ENCODE assay signal across 9 cellular contexts in the genomic region with DNA sequence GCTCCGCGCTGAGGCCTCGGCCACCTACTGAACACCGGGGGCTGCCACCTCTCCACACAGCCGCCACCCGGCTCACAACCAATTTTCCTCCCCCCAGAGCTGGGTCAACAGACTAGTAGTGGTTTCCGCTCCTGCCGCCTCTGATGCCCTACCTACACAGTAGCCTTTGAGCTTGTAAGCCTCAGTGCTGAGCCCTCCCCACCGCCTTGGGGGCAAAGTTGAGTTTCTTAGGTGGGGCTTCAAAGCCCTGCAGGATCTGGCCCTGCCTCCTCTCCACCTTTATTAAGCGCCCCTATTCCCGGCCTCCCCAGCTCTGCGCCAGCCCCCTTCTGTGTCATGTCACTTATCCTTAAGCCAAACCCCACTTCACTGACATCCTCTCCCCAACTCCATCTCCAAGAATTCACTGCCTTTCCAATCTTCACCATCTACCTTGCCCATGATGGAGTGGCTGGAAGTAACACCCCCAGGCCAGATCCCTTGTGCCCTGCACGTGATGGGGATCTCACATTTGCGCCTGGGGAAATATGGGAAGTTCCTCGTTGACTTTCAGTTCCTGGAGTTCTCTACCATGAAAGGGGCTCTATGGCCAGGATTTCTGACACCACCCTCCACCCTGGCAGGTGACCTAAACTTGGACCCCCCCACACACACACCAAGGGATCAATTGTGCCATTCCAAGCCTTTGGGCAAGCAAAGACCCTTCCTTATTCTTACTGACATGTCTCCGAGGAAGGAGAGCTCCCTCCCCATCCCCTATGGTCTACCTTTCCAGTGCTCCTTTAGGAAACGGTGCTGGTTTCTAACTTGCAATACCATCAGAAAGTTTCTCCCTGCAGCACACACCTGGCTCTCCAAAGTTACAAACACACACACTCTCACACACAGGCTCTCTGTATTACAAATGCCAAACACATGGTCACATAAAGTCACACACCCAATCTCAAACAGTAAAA. TPM values are rescaled to one million over a fixed set of nuclear protein-coding genes. Genes with fewer than 3 reads are reported as not detected.
DNase-seq lines count a peak whose midpoint lies in the region; ATAC-seq, FAIRE-seq and TF ChIP-seq lines count a peak whose summit lies in the region.
"Had no signal": no experiment of that assay in that cellular context is flagged by ENCODE, and none has a peak within 500 bp of the region (broad histone marks: within the 10 kb centered on the region; RNA-seq: fewer than 3 reads in every experiment).

No MANE protein-coding gene starts in this region.

- H3K27me3 ChIP-seq in HepG2 (ENCODE audit: control insufficient read depth in 1 of 2, insufficient read depth in 2 of 2, low read length in 2 of 2), result peaks cover 14 to 70% of the 10 kb centered on the region in 2 experiments
- no peaks in the 10 kb centered on the region for H3K27me3 ChIP-seq in right lobe of liver
- peaks cover 3 to 23% of the 10 kb centered on the region in 2 donors for H3K27me3 ChIP-seq in small intestine (ENCODE audit: control insufficient read depth in 2 of 2, insufficient read depth in 2 of 2, low read length in 2 of 2)

- peaks cover 4% of the 10 kb centered on the region; the same call in 1 of the 2 replicates for H4K20me1 ChIP-seq in HepG2 (ENCODE audit: insufficient read depth, low read length)

- H3K4me1 ChIP-seq in HepG2 (ENCODE audit: insufficient read depth, low read length) (peaks cover 28% of the 10 kb centered on the region; the same call in 1 of the 2 replicates), right lobe of liver (peaks cover 0 to 39% (median 13%) of the 10 kb centered on the region in 4 donors), small intestine (ENCODE audit: control insufficient read depth in 2 of 2, insufficient read depth in 1 of 2, low read depth in 1 of 2, low read length in 1 of 2) (peaks cover 5 to 8% of the 10 kb centered on the region in 2 donors)

- no peak overlapping the region for H2AFZ ChIP-seq in HepG2 (ENCODE audit: low read length)

- TF ChIP-seq RAD21 in HepG2 (CRISPR knock-in tag; IDR thresholded peaks at IDR 0.05), result no peak

- no peak for TF ChIP-seq CTCF in HepG2 (CRISPR knock-in tag; IDR thresholded peaks at IDR 0.05)
- no peak for TF ChIP-seq CTCF in right lobe of liver (IDR thresholded peaks at IDR 0.05)

- 35% methylated on average over 10 of the region's 17 CpGs for WGBS in HepG2 (ENCODE audit: low lambda C conversion rate)
- 26% methylated on average over 12 of the region's 17 CpGs for WGBS in right lobe of liver (ENCODE audit: insufficient coverage, low coverage, low lambda C conversion rate, missing lambda C conversion rate)
- 10 to 22% (median 19%) methylated on average over 17 of the region's 17 CpGs for WGBS in small intestine, 3 donors

- no peak overlapping the region for H3K27ac ChIP-seq in HepG2 (ENCODE audit: extremely low read length, insufficient read depth, low read length)
- H3K27ac ChIP-seq in right lobe of liver, result peak overlapping the region in 1 of 3 donors; percentile 70
- H3K27ac ChIP-seq in SK-N-MC, result no peak overlapping the region
- H3K27ac ChIP-seq in small intestine (ENCODE audit: low read depth in 1 of 2, low read length in 1 of 2), result no peak overlapping the region

- peak overlapping the region; percentile 34; the same call in 1 of the 2 replicates for H3K4me2 ChIP-seq in HepG2 (ENCODE audit: low read depth, low read length)

- in situ Hi-C loops in HepG2 (cut with HindIII; ENCODE audit: extremely low pct_ligation_motif_present, low pct_unique_long_range_greater_than_20kb), result loop anchor here (5.0 kb wide), 1 partner anchor 40 kb away; no protein-coding TSS in a partner anchor

- H3K79me2 ChIP-seq in HepG2 (ENCODE audit: insufficient read depth, low read length), result no peaks in the 10 kb centered on the region

- H3K9ac ChIP-seq in HepG2 (ENCODE audit: insufficient read depth, low read depth, low read length), result no peak overlapping the region
- no peak overlapping the region for H3K9ac ChIP-seq in SK-N-MC (ENCODE audit: insufficient read length)

- BruUV-seq in HepG2 (replicated peaks; lab: Mats Ljungman, UMichigan), result no TSS peak

- POLR2A ChIA-PET in HepG2 (lab: Yijun Ruan, JAX), result interaction anchor here (1.0 kb wide), 1 partner anchor 188 kb away, joined by 3 read pairs; no protein-coding TSS in a partner anchor

- TF ChIP-seq EP300 in HepG2 (IDR thresholded peaks at IDR 0.05; ENCODE audit: low read depth in 2 of 2, low read length in 2 of 2), result no peak
- no peak for TF ChIP-seq EP300 in HepG2 (CRISPR knock-in tag; IDR thresholded peaks at IDR 0.05; ENCODE audit: borderline replicate concordance)

- CTCF ChIA-PET in HepG2 (lab: Yijun Ruan, JAX; ENCODE audit: low intra/inter-chr PET ratio, low total read pairs), result interaction anchor here (1.1 to 3.9 kb wide), 6 partner anchors 10 to 188 kb away, joined by 3 to 42 read pairs (median 10); no protein-coding TSS in a partner anchor

- DNase-seq in HepG2 (ENCODE audit: low spot score) (no peak), right lobe of liver (no peak), SK-N-MC (ENCODE audit: low read depth, low spot score) (no peak), medulla oblongata (ENCODE audit: extremely low spot score) (peak; percentile 30), epidermal melanocyte (ENCODE audit: insufficient read length, low spot score) (no peak), small intestine (no peak)

- FAIRE-seq in HepG2 (lab: Jason Lieb, UNC) (no peak), small intestine (lab: Jason Lieb, UNC) (no peak)

- H3K36me3 ChIP-seq in HepG2 (replicated peaks in 1 of 2; ENCODE audit: control insufficient read depth in 1 of 2, insufficient read depth in 2 of 2, low read length in 2 of 2) (no peaks in the 10 kb centered on the region), right lobe of liver (no peaks in the 10 kb centered on the region), SK-N-MC (ENCODE audit: insufficient read depth, low read length) (no peaks in the 10 kb centered on the region), small intestine (ENCODE audit: control insufficient read depth in 2 of 2, insufficient read depth in 2 of 2, low read length in 2 of 2) (no peaks in the 10 kb centered on the region)

- TF ChIP-seq POLR2A in HepG2 (IDR thresholded peaks at IDR 0.05; ENCODE audit: insufficient read depth in 1 of 2, low read depth in 2 of 2, low read length in 2 of 2), result no peak
- no peak for TF ChIP-seq POLR2A in right lobe of liver (IDR thresholded peaks at IDR 0.05)

- ATAC-seq in HepG2, result no peak; the same call in 2 of the 3 replicates
- no peak for ATAC-seq in right lobe of liver
- no peak for ATAC-seq in HG03460 (IDR thresholded peaks at IDR 0.05; ENCODE audit: unreplicated experiment)
- ATAC-seq in HG02981 (IDR thresholded peaks at IDR 0.05; ENCODE audit: unreplicated experiment), result no peak

- intact Hi-C loops in HepG2 (cut with micrococcal nuclease; ENCODE audit: unreplicated experiment), result loop anchor here (1.0 to 5.0 kb wide), 3 partner anchors 44 to 155 kb away; no protein-coding TSS in a partner anchor
- intact Hi-C loops in right lobe of liver (cut with DNase I), result loop anchor here in 1 of 2 donors (2.0 kb wide), 1 partner anchor 45 kb away; no protein-coding TSS in a partner anchor

- H3K9me3 ChIP-seq in HepG2 (ENCODE audit: low read length) (no peaks in the 10 kb centered on the region), right lobe of liver (no peaks in the 10 kb centered on the region), SK-N-MC (ENCODE audit: low read depth, low read length) (no peaks in the 10 kb centered on the region), small intestine (ENCODE audit: control insufficient read depth, low read depth) (no peaks in the 10 kb centered on the region)

- H3K4me3 ChIP-seq in HepG2 (replicated peaks in 1 of 3; ENCODE audit: insufficient read depth in 1 of 3, low read depth in 2 of 3, low read length in 3 of 3) (no peak overlapping the region), right lobe of liver (no peak overlapping the region), SK-N-MC (peak overlapping the region; percentile 73; the same call in 1 of the 2 replicates), small intestine (ENCODE audit: low read depth in 1 of 2, low read length in 2 of 2) (peak overlapping the region in 1 of 2 donors; percentile 47)

RNA-seq across cellular contexts. Expression of gene CNTFR, which starts 2.7 kb away (rescaled TPM):
- total RNA-seq in HepG2 (2016; rRNA removed; fragmentation: Illumina TruSeq; extraction: Trizol), result not detected in 2 replicates
- not detected in 2 replicates for total RNA-seq in HepG2 (2016; cell fraction: cytosol; rRNA removed; fragmentation: Illumina TruSeq; extraction: Trizol; ENCODE audit: low read depth)
- not detected in 2 replicates for total RNA-seq in HepG2 (2016; cell fraction: insoluble cytoplasmic fraction; rRNA removed; fragmentation: Illumina TruSeq; extraction: Trizol)
- not detected in 2 replicates for total RNA-seq in HepG2 (2016; cell fraction: membrane; rRNA removed; fragmentation: Illumina TruSeq; extraction: Trizol)
- total RNA-seq in HepG2 (2016; cell fraction: nucleus; rRNA removed; fragmentation: Illumina TruSeq; extraction: Trizol), result not detected in 2 replicates
- polyA plus RNA-seq in HepG2 (2011; rRNA removed), result not detected in 2 replicates
- not detected in 2 replicates for polyA plus RNA-seq in HepG2 (2011; cell fraction: cytosol; rRNA removed)
- not detected in 2 replicates for polyA plus RNA-seq in HepG2 (2011; cell fraction: nucleus; rRNA removed)
- not detected in 2 replicates for polyA plus RNA-seq in HepG2 (2012)
- not detected in 2 replicates for polyA plus RNA-seq in HepG2 (2016; cell fraction: cytosol; fragmentation: Illumina TruSeq; extraction: Trizol; ENCODE audit: low read depth)
- not detected in 2 replicates for polyA plus RNA-seq in HepG2 (2016; cell fraction: insoluble cytoplasmic fraction; fragmentation: Illumina TruSeq; extraction: Trizol; ENCODE audit: low read depth)
- not detected in 2 replicates for polyA plus RNA-seq in HepG2 (2016; cell fraction: membrane; fragmentation: Illumina TruSeq; extraction: Trizol; ENCODE audit: low read depth)
- not detected in 2 replicates for polyA plus RNA-seq in HepG2 (2016; cell fraction: nucleus; fragmentation: Illumina TruSeq; extraction: Trizol; ENCODE audit: insufficient read depth, low read depth)
- 0.34 TPM in 1 of 2 replicates, not detected in the other for polyA minus RNA-seq in HepG2 (2011; rRNA and poly(A)+ RNA removed; ENCODE audit: low replicate concordance)
- not detected in 2 replicates for polyA minus RNA-seq in HepG2 (2011; cell fraction: cytosol; rRNA and poly(A)+ RNA removed)
- polyA minus RNA-seq in HepG2 (2011; cell fraction: nucleus; rRNA and poly(A)+ RNA removed), result not detected in 2 replicates
- 10 to 100 TPM in 1 of 6 experiments, 1 to 10 TPM in 4, under 1 TPM in 1; 0.71 to 12.5 (median 3.4) TPM for total RNA-seq in right lobe of liver
- 1 to 10 TPM; 1.1 to 8.7 (median 3.0) TPM for polyA plus RNA-seq in small intestine
- total RNA-seq: LHCN-M2 had no signal

RNA-seq across cellular contexts. Expression of gene RPP25L, which starts 19.7 kb away (rescaled TPM):
- 24.5 and 32.1 TPM in 2 replicates for total RNA-seq in HepG2 (2016; rRNA removed; fragmentation: Illumina TruSeq; extraction: Trizol)
- 11.7 and 12.9 TPM in 2 replicates for total RNA-seq in HepG2 (2016; cell fraction: cytosol; rRNA removed; fragmentation: Illumina TruSeq; extraction: Trizol; ENCODE audit: low read depth)
- total RNA-seq in HepG2 (2016; cell fraction: insoluble cytoplasmic fraction; rRNA removed; fragmentation: Illumina TruSeq; extraction: Trizol), result 25.9 and 30.1 TPM in 2 replicates
- 15.6 and 18.9 TPM in 2 replicates for total RNA-seq in HepG2 (2016; cell fraction: membrane; rRNA removed; fragmentation: Illumina TruSeq; extraction: Trizol)
- 10.0 and 12.4 TPM in 2 replicates for total RNA-seq in HepG2 (2016; cell fraction: nucleus; rRNA removed; fragmentation: Illumina TruSeq; extraction: Trizol)
- polyA plus RNA-seq in HepG2 (2011; rRNA removed), result 27.3 and 31.2 TPM in 2 replicates
- polyA plus RNA-seq in HepG2 (2011; cell fraction: cytosol; rRNA removed), result 27.2 and 38.8 TPM in 2 replicates
- 14.2 and 16.4 TPM in 2 replicates for polyA plus RNA-seq in HepG2 (2011; cell fraction: nucleus; rRNA removed)
- 15.8 and 18.2 TPM in 2 replicates for polyA plus RNA-seq in HepG2 (2012)
- polyA plus RNA-seq in HepG2 (2016; cell fraction: cytosol; fragmentation: Illumina TruSeq; extraction: Trizol; ENCODE audit: low read depth), result 11.0 and 13.0 TPM in 2 replicates
- polyA plus RNA-seq in HepG2 (2016; cell fraction: insoluble cytoplasmic fraction; fragmentation: Illumina TruSeq; extraction: Trizol; ENCODE audit: low read depth), result 26.3 and 26.5 TPM in 2 replicates
- polyA plus RNA-seq in HepG2 (2016; cell fraction: membrane; fragmentation: Illumina TruSeq; extraction: Trizol; ENCODE audit: low read depth), result 11.2 and 12.0 TPM in 2 replicates
- 13.1 and 17.9 TPM in 2 replicates for polyA plus RNA-seq in HepG2 (2016; cell fraction: nucleus; fragmentation: Illumina TruSeq; extraction: Trizol; ENCODE audit: insufficient read depth, low read depth)
- 17.6 and 31.0 TPM in 2 replicates for polyA minus RNA-seq in HepG2 (2011; rRNA and poly(A)+ RNA removed; ENCODE audit: low replicate concordance)
- 11.2 and 11.8 TPM in 2 replicates for polyA minus RNA-seq in HepG2 (2011; cell fraction: cytosol; rRNA and poly(A)+ RNA removed)
- polyA minus RNA-seq in HepG2 (2011; cell fraction: nucleus; rRNA and poly(A)+ RNA removed), result 5.3 and 5.7 TPM in 2 replicates
- 10 to 100 TPM; 15.2 to 29.1 (median 25.0) TPM for total RNA-seq in right lobe of liver
- 10 to 100 TPM; 54.5 to 93.7 (median 90.2) TPM for polyA plus RNA-seq in small intestine

RNA-seq across cellular contexts. Expression of gene DCTN3, which starts 28.1 kb away (rescaled TPM):
- total RNA-seq in HepG2 (2016; rRNA removed; fragmentation: Illumina TruSeq; extraction: Trizol) (27.4 and 30.8 TPM in 2 replicates), right lobe of liver (10 to 100 TPM; 26.4 to 36.8 (median 32.7) TPM)
- total RNA-seq in HepG2 (2016; cell fraction: cytosol; rRNA removed; fragmentation: Illumina TruSeq; extraction: Trizol; ENCODE audit: low read depth), result 11.0 and 11.1 TPM in 2 replicates
- total RNA-seq in HepG2 (2016; cell fraction: insoluble cytoplasmic fraction; rRNA removed; fragmentation: Illumina TruSeq; extraction: Trizol), result 29.0 and 29.5 TPM in 2 replicates
- total RNA-seq in HepG2 (2016; cell fraction: membrane; rRNA removed; fragmentation: Illumina TruSeq; extraction: Trizol), result 15.9 and 16.4 TPM in 2 replicates
- 15.7 and 15.9 TPM in 2 replicates for total RNA-seq in HepG2 (2016; cell fraction: nucleus; rRNA removed; fragmentation: Illumina TruSeq; extraction: Trizol)
- polyA plus RNA-seq in HepG2 (2011; rRNA removed) (32.8 and 34.5 TPM in 2 replicates), small intestine (10 to 100 TPM; 81.6 to 92.9 (median 90.1) TPM)
- 32.8 and 40.8 TPM in 2 replicates for polyA plus RNA-seq in HepG2 (2011; cell fraction: cytosol; rRNA removed)
- 36.1 and 42.7 TPM in 2 replicates for polyA plus RNA-seq in HepG2 (2011; cell fraction: nucleus; rRNA removed)
- 27.8 and 28.4 TPM in 2 replicates for polyA plus RNA-seq in HepG2 (2012)
- polyA plus RNA-seq in HepG2 (2016; cell fraction: cytosol; fragmentation: Illumina TruSeq; extraction: Trizol; ENCODE audit: low read depth), result 15.7 and 17.6 TPM in 2 replicates
- polyA plus RNA-seq in HepG2 (2016; cell fraction: insoluble cytoplasmic fraction; fragmentation: Illumina TruSeq; extraction: Trizol; ENCODE audit: low read depth), result 38.4 and 45.3 TPM in 2 replicates
- polyA plus RNA-seq in HepG2 (2016; cell fraction: membrane; fragmentation: Illumina TruSeq; extraction: Trizol; ENCODE audit: low read depth), result 19.8 and 22.1 TPM in 2 replicates
- 37.1 and 38.5 TPM in 2 replicates for polyA plus RNA-seq in HepG2 (2016; cell fraction: nucleus; fragmentation: Illumina TruSeq; extraction: Trizol; ENCODE audit: insufficient read depth, low read depth)
- 25.6 and 63.0 TPM in 2 replicates for polyA minus RNA-seq in HepG2 (2011; rRNA and poly(A)+ RNA removed; ENCODE audit: low replicate concordance)
- polyA minus RNA-seq in HepG2 (2011; cell fraction: cytosol; rRNA and poly(A)+ RNA removed), result 6.0 and 6.2 TPM in 2 replicates
- polyA minus RNA-seq in HepG2 (2011; cell fraction: nucleus; rRNA and poly(A)+ RNA removed), result 17.4 and 23.5 TPM in 2 replicates

RNA-seq across cellular contexts. Expression of gene ARID3C, which starts 36.7 kb away (rescaled TPM):
- total RNA-seq in HepG2 (2016; rRNA removed; fragmentation: Illumina TruSeq; extraction: Trizol) (not detected in 2 replicates), right lobe of liver (1 to 10 TPM; 1.7 to 6.7 (median 2.5) TPM)
- total RNA-seq in HepG2 (2016; cell fraction: cytosol; rRNA removed; fragmentation: Illumina TruSeq; extraction: Trizol; ENCODE audit: low read depth), result not detected in 2 replicates
- not detected in 2 replicates for total RNA-seq in HepG2 (2016; cell fraction: insoluble cytoplasmic fraction; rRNA removed; fragmentation: Illumina TruSeq; extraction: Trizol)
- not detected in 2 replicates for total RNA-seq in HepG2 (2016; cell fraction: membrane; rRNA removed; fragmentation: Illumina TruSeq; extraction: Trizol)
- total RNA-seq in HepG2 (2016; cell fraction: nucleus; rRNA removed; fragmentation: Illumina TruSeq; extraction: Trizol), result not detected in 2 replicates
- polyA plus RNA-seq in HepG2 (2011; rRNA removed) (not detected in 2 replicates), small intestine (under 1 TPM in 1 of 3 donors, not detected in 2; 0.03 TPM)
- not detected in 2 replicates for polyA plus RNA-seq in HepG2 (2011; cell fraction: cytosol; rRNA removed)
- 0.17 and 0.34 TPM in 2 replicates for polyA plus RNA-seq in HepG2 (2011; cell fraction: nucleus; rRNA removed)
- polyA plus RNA-seq in HepG2 (2012), result 0.12 TPM in 1 of 2 replicates, not detected in the other
- polyA plus RNA-seq in HepG2 (2016; cell fraction: cytosol; fragmentation: Illumina TruSeq; extraction: Trizol; ENCODE audit: low read depth), result not detected in 2 replicates
- not detected in 2 replicates for polyA plus RNA-seq in HepG2 (2016; cell fraction: insoluble cytoplasmic fraction; fragmentation: Illumina TruSeq; extraction: Trizol; ENCODE audit: low read depth)
- not detected in 2 replicates for polyA plus RNA-seq in HepG2 (2016; cell fraction: membrane; fragmentation: Illumina TruSeq; extraction: Trizol; ENCODE audit: low read depth)
- 0.45 TPM in 1 of 2 replicates, not detected in the other for polyA plus RNA-seq in HepG2 (2016; cell fraction: nucleus; fragmentation: Illumina TruSeq; extraction: Trizol; ENCODE audit: insufficient read depth, low read depth)
- not detected in 2 replicates for polyA minus RNA-seq in HepG2 (2011; rRNA and poly(A)+ RNA removed; ENCODE audit: low replicate concordance)
- polyA minus RNA-seq in HepG2 (2011; cell fraction: cytosol; rRNA and poly(A)+ RNA removed), result not detected in 2 replicates
- polyA minus RNA-seq in HepG2 (2011; cell fraction: nucleus; rRNA and poly(A)+ RNA removed), result not detected in 2 replicates

RNA-seq across cellular contexts. Expression of gene SIGMAR1, which starts 45.4 kb away (rescaled TPM):
- total RNA-seq in HepG2 (2016; rRNA removed; fragmentation: Illumina TruSeq; extraction: Trizol) (28.5 and 60.8 TPM in 2 replicates), right lobe of liver (100 to 1,000 TPM in 5 of 6 experiments, 10 to 100 TPM in 1; 69.3 to 237 (median 123) TPM)
- total RNA-seq in HepG2 (2016; cell fraction: cytosol; rRNA removed; fragmentation: Illumina TruSeq; extraction: Trizol; ENCODE audit: low read depth), result 29.7 and 36.9 TPM in 2 replicates
- total RNA-seq in HepG2 (2016; cell fraction: insoluble cytoplasmic fraction; rRNA removed; fragmentation: Illumina TruSeq; extraction: Trizol), result 27.0 and 60.5 TPM in 2 replicates
- 57.4 and 66.9 TPM in 2 replicates for total RNA-seq in HepG2 (2016; cell fraction: membrane; rRNA removed; fragmentation: Illumina TruSeq; extraction: Trizol)
- 47.9 and 57.4 TPM in 2 replicates for total RNA-seq in HepG2 (2016; cell fraction: nucleus; rRNA removed; fragmentation: Illumina TruSeq; extraction: Trizol)
- polyA plus RNA-seq in HepG2 (2011; rRNA removed) (38.9 and 45.9 TPM in 2 replicates), small intestine (10 to 100 TPM; 41.4 to 88.8 (median 49.7) TPM)
- polyA plus RNA-seq in HepG2 (2011; cell fraction: cytosol; rRNA removed), result 46.5 and 47.9 TPM in 2 replicates
- polyA plus RNA-seq in HepG2 (2011; cell fraction: nucleus; rRNA removed), result 28.6 and 40.8 TPM in 2 replicates
- 57.8 and 68.0 TPM in 2 replicates for polyA plus RNA-seq in HepG2 (2012)
- polyA plus RNA-seq in HepG2 (2016; cell fraction: cytosol; fragmentation: Illumina TruSeq; extraction: Trizol; ENCODE audit: low read depth), result 54.4 and 69.4 TPM in 2 replicates
- 55.2 and 61.1 TPM in 2 replicates for polyA plus RNA-seq in HepG2 (2016; cell fraction: insoluble cytoplasmic fraction; fragmentation: Illumina TruSeq; extraction: Trizol; ENCODE audit: low read depth)
- polyA plus RNA-seq in HepG2 (2016; cell fraction: membrane; fragmentation: Illumina TruSeq; extraction: Trizol; ENCODE audit: low read depth), result 86.0 and 102 TPM in 2 replicates
- 131 and 132 TPM in 2 replicates for polyA plus RNA-seq in HepG2 (2016; cell fraction: nucleus; fragmentation: Illumina TruSeq; extraction: Trizol; ENCODE audit: insufficient read depth, low read depth)
- 71.0 and 231 TPM in 2 replicates for polyA minus RNA-seq in HepG2 (2011; rRNA and poly(A)+ RNA removed; ENCODE audit: low replicate concordance)
- 23.8 and 24.9 TPM in 2 replicates for polyA minus RNA-seq in HepG2 (2011; cell fraction: cytosol; rRNA and poly(A)+ RNA removed)
- polyA minus RNA-seq in HepG2 (2011; cell fraction: nucleus; rRNA and poly(A)+ RNA removed), result 13.3 and 18.3 TPM in 2 replicates
